In genomic region chr7:113304104-113304503, GRCh38 we compare ENCODE assay signal across 31 cellular contexts.
"Had no signal": no experiment of that assay in that cellular context is flagged by ENCODE, and none has a peak within 500 bp of the region (broad histone marks: within the 10 kb centered on the region; RNA-seq: fewer than 3 reads in every experiment).

No MANE protein-coding gene starts in this region.

- H3K27ac Mint-ChIP-seq: naive B cell; naive thymus-derived CD8-positive, alpha-beta T cell; natural killer cell treated with Interleukin-12 subunit alpha and Interleukin-12 subunit beta and Interleukin-15 and Interleukin-18, amount 100 ng/mL, for 72 hours; progenitor cell of endocrine pancreas; stimulated activated effector memory CD8-positive, alpha-beta T cell treated with anti-CD3 and anti-CD28 coated beads, Interleukin-12 subunit alpha, Interleukin-12 subunit beta, amount 100 ng/mL, for 72 hours; stimulated activated naive B cell treated with anti-CD40 and anti-IgM and Interleukin-4, amounts not matched to agents 10 μg/mL and 1 μg/mL and 100 μg/mL, for 72 hours; stimulated activated naive CD8-positive, alpha-beta T cell treated with anti-CD3 and anti-CD28 coated beads, Interleukin-15, amount 100 ng/mL, for 72 hours; type B pancreatic cell had no signal

- H3K9me3 ChIP-seq: neutrophil, ovary, psoas muscle, right lobe of liver, sigmoid colon, suprapubic skin, testis, tibial artery, transverse colon, upper lobe of right lung, uterus had no signal

- H3K79me2 ChIP-seq: parathyroid adenoma had no signal

- H3K36me3 ChIP-seq: neutrophil, ovary, right lobe of liver, sigmoid colon, suprapubic skin, tibial artery, transverse colon, upper lobe of right lung, uterus had no signal

- H3K27ac ChIP-seq: neutrophil, ovary, parathyroid adenoma, psoas muscle, right lobe of liver, sigmoid colon, suprapubic skin, testis, tibial artery, transverse colon, upper lobe of right lung, uterus had no signal

- H3K27me3 Mint-ChIP-seq: naive B cell; natural killer cell treated with Interleukin-12 subunit alpha and Interleukin-12 subunit beta and Interleukin-15 and Interleukin-18, amount 100 ng/mL, for 72 hours; stimulated activated naive B cell treated with anti-CD40 and anti-IgM and Interleukin-4, amounts not matched to agents 10 μg/mL and 1 μg/mL and 100 μg/mL, for 72 hours; stimulated activated naive CD8-positive, alpha-beta T cell treated with anti-CD3 and anti-CD28 coated beads, Interleukin-15, amount 100 ng/mL, for 72 hours had no signal

- H3K4me3 Mint-ChIP-seq: naive B cell; naive thymus-derived CD8-positive, alpha-beta T cell; natural killer cell treated with Interleukin-12 subunit alpha and Interleukin-12 subunit beta and Interleukin-15 and Interleukin-18, amount 100 ng/mL, for 72 hours; neural crest cell; stimulated activated effector memory CD8-positive, alpha-beta T cell treated with anti-CD3 and anti-CD28 coated beads, Interleukin-12 subunit alpha, Interleukin-12 subunit beta, amount 100 ng/mL, for 72 hours; stimulated activated naive B cell treated with anti-CD40 and anti-IgM and Interleukin-4, amounts not matched to agents 10 μg/mL and 1 μg/mL and 100 μg/mL, for 72 hours; stimulated activated naive CD8-positive, alpha-beta T cell treated with anti-CD3 and anti-CD28 coated beads, Interleukin-15, amount 100 ng/mL, for 72 hours; type B pancreatic cell had no signal

- H3K36me3 Mint-ChIP-seq: naive B cell; naive thymus-derived CD8-positive, alpha-beta T cell; natural killer cell treated with Interleukin-12 subunit alpha and Interleukin-12 subunit beta and Interleukin-15 and Interleukin-18, amount 100 ng/mL, for 72 hours; stimulated activated effector memory CD8-positive, alpha-beta T cell treated with anti-CD3 and anti-CD28 coated beads, Interleukin-12 subunit alpha, Interleukin-12 subunit beta, amount 100 ng/mL, for 72 hours; stimulated activated naive B cell treated with anti-CD40 and anti-IgM and Interleukin-4, amounts not matched to agents 10 μg/mL and 1 μg/mL and 100 μg/mL, for 72 hours; type B pancreatic cell had no signal

- H2AFZ ChIP-seq: parathyroid adenoma had no signal

- ATAC-seq: naive thymus-derived CD8-positive, alpha-beta T cell; natural killer cell treated with Interleukin-12 subunit alpha and Interleukin-12 subunit beta and Interleukin-15 and Interleukin-18, amount 100 ng/mL, for 72 hours; psoas muscle; right cardiac atrium; right lobe of liver; stimulated activated effector memory CD8-positive, alpha-beta T cell treated with anti-CD3 and anti-CD28 coated beads, Interleukin-12 subunit alpha, Interleukin-12 subunit beta, amount 100 ng/mL, for 72 hours; stimulated activated naive B cell treated with anti-CD40 and anti-IgM and Interleukin-4, amounts not matched to agents 10 μg/mL and 1 μg/mL and 100 μg/mL, for 72 hours; stimulated activated naive CD8-positive, alpha-beta T cell treated with anti-CD3 and anti-CD28 coated beads, Interleukin-15, amount 100 ng/mL, for 72 hours; stimulated activated naive CD8-positive, alpha-beta T cell treated with anti-CD3 and anti-CD28 coated beads, Interleukin-15, Interleukin-2, amounts not matched to agents 100 U/mL and 50 U/mL, for 24 hours; upper lobe of right lung had no signal

- DNase-seq: naive B cell; naive thymus-derived CD8-positive, alpha-beta T cell; occipital lobe; ovary; posterior cingulate gyrus; psoas muscle; right cardiac atrium; right lobe of liver; sigmoid colon; small intestine; stimulated activated CD4-positive, alpha-beta T cell treated with anti-CD3 and anti-CD28 coated beads, Interleukin-15, amount 100 ng/mL, for 24 hours; stimulated activated CD4-positive, alpha-beta T cell treated with anti-CD3 and anti-CD28 coated beads, Interleukin-2, amount 100 ng/mL, for 24 hours; stimulated activated CD4-positive, alpha-beta T cell treated with anti-CD3 and anti-CD28 coated beads, Interleukin-2, amount 100 ng/mL, for 48 hours; stimulated activated CD4-positive, alpha-beta T cell treated with anti-CD3 and anti-CD28 coated beads, Interleukin-4, amount 100 ng/mL, for 24 hours; stimulated activated naive B cell treated with anti-CD40 and anti-IgM and Interleukin-4, amounts not matched to agents 10 μg/mL and 1 μg/mL and 100 μg/mL, for 72 hours; stimulated activated naive CD8-positive, alpha-beta T cell treated with anti-CD3 and anti-CD28 coated beads, Interleukin-15, amount 100 ng/mL, for 72 hours; stimulated activated naive CD8-positive, alpha-beta T cell treated with anti-CD3 and anti-CD28 coated beads, Interleukin-15, Interleukin-2, amounts not matched to agents 100 U/mL and 50 U/mL, for 24 hours; substantia nigra; testis; tibial artery; transverse colon; upper lobe of right lung; uterus had no signal

- H3K9me3 Mint-ChIP-seq: type B pancreatic cell had no signal

- H3K9ac ChIP-seq: parathyroid adenoma had no signal

- H3K27me3 ChIP-seq: neutrophil, ovary, right lobe of liver, sigmoid colon, suprapubic skin, testis, tibial artery, transverse colon, upper lobe of right lung, uterus had no signal

- H3K4me1 Mint-ChIP-seq: naive B cell; naive thymus-derived CD8-positive, alpha-beta T cell; neural crest cell; stimulated activated effector memory CD8-positive, alpha-beta T cell treated with anti-CD3 and anti-CD28 coated beads, Interleukin-12 subunit alpha, Interleukin-12 subunit beta, amount 100 ng/mL, for 72 hours; stimulated activated naive B cell treated with anti-CD40 and anti-IgM and Interleukin-4, amounts not matched to agents 10 μg/mL and 1 μg/mL and 100 μg/mL, for 72 hours; stimulated activated naive CD8-positive, alpha-beta T cell treated with anti-CD3 and anti-CD28 coated beads, Interleukin-15, amount 100 ng/mL, for 72 hours had no signal

- H3K4me3 ChIP-seq: ovary, psoas muscle, right lobe of liver, sigmoid colon, suprapubic skin, testis, tibial artery, transverse colon, upper lobe of right lung, uterus had no signal
